ENCODE assay signal across 13 cellular contexts in genomic region chr18:33700513-33700976, GRCh38.
DNase-seq lines count a peak whose midpoint lies in the region; ATAC-seq, FAIRE-seq and TF ChIP-seq lines count a peak whose summit lies in the region.
"Had no signal": no experiment of that assay in that cellular context is flagged by ENCODE, and none has a peak within 500 bp of the region (broad histone marks: within the 10 kb centered on the region; RNA-seq: fewer than 3 reads in every experiment).

No MANE protein-coding gene starts in this region.

- no peaks in the 10 kb centered on the region for H3K27me3 Mint-ChIP-seq in stimulated activated naive B cell treated with anti-CD40 and anti-IgM and Interleukin-4, amounts not matched to agents 10 μg/mL and 1 μg/mL and 100 μg/mL, for 72 hours

- TF ChIP-seq EP300 in HepG2 (IDR thresholded peaks at IDR 0.05; ENCODE audit: low read depth in 2 of 2, low read length in 2 of 2), result no peak
- no peak for TF ChIP-seq EP300 in HepG2 (CRISPR knock-in tag; IDR thresholded peaks at IDR 0.05; ENCODE audit: borderline replicate concordance)

- no peaks in the 10 kb centered on the region for H3K36me3 ChIP-seq in OCI-LY3 (replicated peaks; ENCODE audit: low read depth, low read length)
- no peaks in the 10 kb centered on the region for H3K36me3 ChIP-seq in HepG2 (replicated peaks in 1 of 2; ENCODE audit: control insufficient read depth in 1 of 2, insufficient read depth in 2 of 2, low read length in 2 of 2)

- no TSS peak for BruUV-seq in HepG2 (replicated peaks; lab: Mats Ljungman, UMichigan)

- WGBS in HepG2 (ENCODE audit: low lambda C conversion rate), result 3% methylated on average over 3 of the region's 3 CpGs

- H3K4me1 ChIP-seq in OCI-LY3 (ENCODE audit: low read length) (peaks cover 4% of the 10 kb centered on the region; the same call in 1 of the 2 replicates), HepG2 (ENCODE audit: insufficient read depth, low read length) (no peaks in the 10 kb centered on the region)

- H3K27ac Mint-ChIP-seq in stimulated activated naive B cell treated with anti-CD40 and anti-IgM and Interleukin-4, amounts not matched to agents 10 μg/mL and 1 μg/mL and 100 μg/mL, for 72 hours, result no peak overlapping the region
- H3K27ac Mint-ChIP-seq: HFFc6 had no signal

- TF ChIP-seq RAD21 in HepG2 (CRISPR knock-in tag; IDR thresholded peaks at IDR 0.05), result no peak

- H3K4me3 ChIP-seq in OCI-LY3 (ENCODE audit: low read length) (no peak overlapping the region), HepG2 (replicated peaks in 1 of 3; ENCODE audit: insufficient read depth in 1 of 3, low read depth in 2 of 3, low read length in 3 of 3) (no peak overlapping the region)

- in situ Hi-C loops in HepG2 (cut with HindIII; ENCODE audit: extremely low pct_ligation_motif_present, low pct_unique_long_range_greater_than_20kb), result no loop called here

- no peak overlapping the region for H3K9ac ChIP-seq in OCI-LY3 (ENCODE audit: low read length)
- H3K9ac ChIP-seq in HepG2 (ENCODE audit: insufficient read depth, low read depth, low read length), result no peak overlapping the region

- POLR2A ChIA-PET in HepG2 (lab: Yijun Ruan, JAX), result no interaction called here

- no peak overlapping the region for H3K4me2 ChIP-seq in OCI-LY3 (ENCODE audit: low read length)
- no peak overlapping the region for H3K4me2 ChIP-seq in HepG2 (ENCODE audit: low read depth, low read length)

- no peak for FAIRE-seq in HepG2 (lab: Jason Lieb, UNC)
- FAIRE-seq: colon had no signal

- H3K27ac ChIP-seq in OCI-LY3 (ENCODE audit: low read length), result no peak overlapping the region
- H3K27ac ChIP-seq in HepG2 (ENCODE audit: extremely low read length, insufficient read depth, low read length), result no peak overlapping the region

- TF ChIP-seq CTCF in OCI-LY3 (IDR thresholded peaks at IDR 0.05; ENCODE audit: low read depth, low read length) (no peak), HepG2 (CRISPR knock-in tag; IDR thresholded peaks at IDR 0.05) (no peak)

- H3K9me3 ChIP-seq in OCI-LY3 (ENCODE audit: insufficient read depth, low read length) (no peaks in the 10 kb centered on the region), HepG2 (ENCODE audit: low read length) (no peaks in the 10 kb centered on the region)

- H3K79me2 ChIP-seq in OCI-LY3 (ENCODE audit: low read length) (no peaks in the 10 kb centered on the region), HepG2 (ENCODE audit: insufficient read depth, low read length) (no peaks in the 10 kb centered on the region)

- H2AFZ ChIP-seq in OCI-LY3 (ENCODE audit: low read depth, low read length) (peak overlapping the region; percentile 31), HepG2 (ENCODE audit: low read length) (no peak overlapping the region)

- H3K4me3 Mint-ChIP-seq in stimulated activated naive B cell treated with anti-CD40 and anti-IgM and Interleukin-4, amounts not matched to agents 10 μg/mL and 1 μg/mL and 100 μg/mL, for 72 hours, result no peak overlapping the region
- H3K4me3 Mint-ChIP-seq: HFFc6 had no signal

- TF ChIP-seq POLR2A in HepG2 (IDR thresholded peaks at IDR 0.05; ENCODE audit: insufficient read depth in 1 of 2, low read depth in 2 of 2, low read length in 2 of 2), result no peak

- intact Hi-C loops in HepG2 (cut with micrococcal nuclease; ENCODE audit: unreplicated experiment), result no loop called here

- H3K4me1 Mint-ChIP-seq in stimulated activated naive B cell treated with anti-CD40 and anti-IgM and Interleukin-4, amounts not matched to agents 10 μg/mL and 1 μg/mL and 100 μg/mL, for 72 hours, result no peaks in the 10 kb centered on the region

- ATAC-seq in GM18907 (IDR thresholded peaks at IDR 0.05; ENCODE audit: unreplicated experiment) (peak; percentile 84), GM21576 (IDR thresholded peaks at IDR 0.05; ENCODE audit: unreplicated experiment) (peak; percentile 84), HG03064 (IDR thresholded peaks at IDR 0.05; ENCODE audit: low read depth, unreplicated experiment) (peak; percentile 93), HepG2 (no peak)
- ATAC-seq in stimulated activated naive B cell treated with anti-CD40 and anti-IgM and Interleukin-4, amounts not matched to agents 10 μg/mL and 1 μg/mL and 100 μg/mL, for 72 hours (replicated peaks), result no peak
- ATAC-seq: Panc1 had no signal

- H4K20me1 ChIP-seq in OCI-LY3 (ENCODE audit: insufficient read depth, low read length), result no peaks in the 10 kb centered on the region
- H4K20me1 ChIP-seq in HepG2 (ENCODE audit: insufficient read depth, low read length), result no peaks in the 10 kb centered on the region

- no peaks in the 10 kb centered on the region for H3K27me3 ChIP-seq in OCI-LY3 (ENCODE audit: low read depth, low read length)
- H3K27me3 ChIP-seq in HepG2 (ENCODE audit: control insufficient read depth in 1 of 2, insufficient read depth in 2 of 2, low read length in 2 of 2), result no peaks in the 10 kb centered on the region

- H3K9me3 Mint-ChIP-seq in stimulated activated naive B cell treated with anti-CD40 and anti-IgM and Interleukin-4, amounts not matched to agents 10 μg/mL and 1 μg/mL and 100 μg/mL, for 72 hours, result no peaks in the 10 kb centered on the region

- DNase-seq in LoVo (ENCODE audit: low spot score) (no peak), SIG-M5 treated with dmso at 0.1 percent for 504 hours (lab: John Stamatoyannopoulos, UW; ENCODE audit: unreplicated experiment) (no peak), HepG2 (ENCODE audit: low spot score) (no peak)
- no peak for DNase-seq in stimulated activated naive B cell treated with anti-CD40 and anti-IgM and Interleukin-4, amounts not matched to agents 10 μg/mL and 1 μg/mL and 100 μg/mL, for 72 hours
- DNase-seq: COR-L47, HFFc6, mesenchymal stem cell had no signal

- no peaks in the 10 kb centered on the region for H3K36me3 Mint-ChIP-seq in stimulated activated naive B cell treated with anti-CD40 and anti-IgM and Interleukin-4, amounts not matched to agents 10 μg/mL and 1 μg/mL and 100 μg/mL, for 72 hours

- CTCF ChIA-PET in HepG2 (lab: Yijun Ruan, JAX; ENCODE audit: low intra/inter-chr PET ratio, low total read pairs), result no interaction called here

TF ChIP-seq in HepG2, 621 proteins besides CTCF, POLR2A, EP300 and RAD21 (continues in another document):
- no peak for TF ChIP-seq MAFF (IDR thresholded peaks at IDR 0.05; ENCODE audit: low read depth, low read length)
- no peak for TF ChIP-seq MIER2 (CRISPR knock-in tag; IDR thresholded peaks at IDR 0.05)
- TF ChIP-seq ZNF318 (CRISPR knock-in tag; IDR thresholded peaks at IDR 0.05), result no peak
- no peak for TF ChIP-seq ZSCAN20 (CRISPR knock-in tag; IDR thresholded peaks at IDR 0.05; ENCODE audit: borderline replicate concordance)

Comparison
In these comparisons a context has a peak if more than half of its experiments do, and no peak if none do; other contexts are left out.
1. ATAC-seq: peak in GM18907 (single experiment), GM21576 (single experiment) and HG03064 (single experiment); none in stimulated activated naive B cell treated with anti-CD40 and anti-IgM and Interleukin-4, amounts not matched to agents 10 μg/mL and 1 μg/mL and 100 μg/mL, for 72 hours (0 of 2) and HepG2 (single experiment).